13 cellular contexts compared by ENCODE assay signal in the genomic region with DNA sequence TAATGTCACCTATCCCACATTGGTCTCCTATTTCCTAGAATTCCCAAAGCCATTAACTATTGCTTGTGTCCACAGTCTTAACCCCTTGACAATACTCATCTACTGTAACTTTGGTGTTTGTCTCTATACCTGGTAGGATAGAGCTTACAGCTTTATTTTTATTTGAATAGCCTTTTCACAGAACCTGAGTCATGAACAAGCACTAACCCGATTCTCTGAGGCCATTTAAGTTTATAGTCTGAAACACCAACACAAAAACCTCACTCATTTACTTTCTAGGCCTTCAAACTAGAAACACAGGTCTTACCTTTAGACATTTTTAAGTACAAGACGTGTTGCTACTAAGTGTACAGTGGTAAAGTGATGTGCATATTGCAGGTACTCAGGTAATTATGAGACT. TPM values are rescaled to one million over a fixed set of nuclear protein-coding genes. Genes with fewer than 3 reads are reported as not detected.
A peak's percentile ranks its signal among the peaks of the same experiment; 100 is the strongest.
DNase-seq lines count a peak whose midpoint lies in the region; ATAC-seq and TF ChIP-seq lines count a peak whose summit lies in the region.
"Had no signal": no experiment of that assay in that cellular context is flagged by ENCODE, and none has a peak within 500 bp of the region (broad histone marks: within the 10 kb centered on the region; RNA-seq: fewer than 3 reads in every experiment).

No MANE protein-coding gene starts in this region.

- CTCF ChIA-PET in A673 (lab: Charles Lee) = no interaction called here

- H3K36me3 Mint-ChIP-seq in activated T-cell treated with anti-CD3 and anti-CD28 coated beads, Interleukin-2, amount 50 U/mL, for 72 hours (ENCODE audit: insufficient read depth in 2 of 2) = peaks cover 11 to 36% of the 10 kb centered on the region in 2 donors
- peaks cover 11% of the 10 kb centered on the region for H3K36me3 Mint-ChIP-seq in T-helper 17 cell (ENCODE audit: low read depth)

- H3K4me3 ChIP-seq in esophagus muscularis mucosa (no peak overlapping the region), HAP-1 (no peak overlapping the region), A673 (ENCODE audit: low read depth, low read length, poor library complexity, severe bottlenecking) (no peak overlapping the region)
- H3K4me3 ChIP-seq: PC-9 had no signal

- no peaks in the 10 kb centered on the region for H3K9me3 Mint-ChIP-seq in activated T-cell treated with anti-CD3 and anti-CD28 coated beads, Interleukin-2, amount 50 U/mL, for 72 hours

- POLR2A ChIA-PET in A673 (lab: Charles Lee; ENCODE audit: low non-redundant PET) = no interaction called here

- H3K4me1 Mint-ChIP-seq in activated T-cell treated with anti-CD3 and anti-CD28 coated beads, Interleukin-2, amount 50 U/mL, for 72 hours (ENCODE audit: low read depth) = peaks cover 84% of the 10 kb centered on the region
- peaks cover 64% of the 10 kb centered on the region for H3K4me1 Mint-ChIP-seq in T-helper 17 cell

- peaks cover 74 to 99% (median 98%) of the 10 kb centered on the region in 4 donors for H3K4me1 ChIP-seq in esophagus muscularis mucosa
- H3K4me1 ChIP-seq in HAP-1 = peaks cover 22% of the 10 kb centered on the region
- H3K4me1 ChIP-seq in A673 (ENCODE audit: insufficient read depth, low read length, poor library complexity, severe bottlenecking) = peaks cover 30% of the 10 kb centered on the region

- H3K9me3 ChIP-seq in T-helper 17 cell (ENCODE audit: control insufficient read depth, low read length, poor library complexity, severe bottlenecking) (no peaks in the 10 kb centered on the region), esophagus muscularis mucosa (no peaks in the 10 kb centered on the region), HAP-1 (no peaks in the 10 kb centered on the region), A673 (ENCODE audit: low read depth, low read length, poor library complexity, severe bottlenecking) (no peaks in the 10 kb centered on the region)

- H3K27ac Mint-ChIP-seq in activated T-cell treated with anti-CD3 and anti-CD28 coated beads, Interleukin-2, amount 50 U/mL, for 72 hours = peak overlapping the region; percentile 51
- H3K27ac Mint-ChIP-seq in T-helper 17 cell = peak overlapping the region; percentile 91

- H3K27me3 ChIP-seq in esophagus muscularis mucosa (no peaks in the 10 kb centered on the region), HAP-1 (ENCODE audit: low read depth) (no peaks in the 10 kb centered on the region), A673 (replicated peaks; ENCODE audit: insufficient read depth, low read depth, low read length, poor library complexity) (no peaks in the 10 kb centered on the region)

- no peak for ATAC-seq in activated T-cell treated with anti-CD3 and anti-CD28 coated beads, Interleukin-2, amount 50 U/mL, for 72 hours (replicated peaks in 1 of 2)
- no peak for ATAC-seq in T-helper 17 cell

- BruUV-seq in A673 (replicated peaks; lab: Mats Ljungman, UMichigan) = no TSS peak

- TF ChIP-seq CTCF in esophagus muscularis mucosa (IDR thresholded peaks at IDR 0.05) = no peak
- TF ChIP-seq CTCF in A673 (conservative IDR thresholded peaks at IDR 0.05; ENCODE audit: low read depth, low read length) = no peak

- 75% methylated on average over 2 of the region's 2 CpGs for whole genome bisulfite sequencing in esophagus muscularis mucosa

- in situ Hi-C loops in HAP-1 (cut with MboI; ENCODE audit: low sequenced_read_pairs) = no loop called here

- no peak for TF ChIP-seq POLR2A in esophagus muscularis mucosa (IDR thresholded peaks at IDR 0.05; ENCODE audit: low read depth)

- H3K27ac ChIP-seq in esophagus muscularis mucosa (replicated peaks in 1 of 4) (peak overlapping the region in 3 of 4 donors; percentile 2 to 51 (median 28)), A673 (ENCODE audit: low read depth, low read length, poor library complexity, severe bottlenecking) (no peak overlapping the region)
- H3K27ac ChIP-seq: PC-9 had no signal

- no peak for DNase-seq in activated T-cell treated with anti-CD3 and anti-CD28 coated beads, Interleukin-2, amount 50 U/mL, for 72 hours
- DNase-seq in activated T-cell treated with anti-CD3 and anti-CD28 coated beads, Interleukin-2, amount 50 U/mL, for 1 hour = no peak
- DNase-seq in T-helper 17 cell (no peak), esophagus muscularis mucosa (ENCODE audit: extremely low spot score) (no peak), renal cortical epithelial cell (ENCODE audit: low read depth) (peak; percentile 59), HAP-1 (ENCODE audit: low spot score in 2 of 2) (no peak), occipital lobe (lab: John Stamatoyannopoulos, UW) (no peak), A673 (ENCODE audit: low spot score) (no peak)
- DNase-seq: activated CD4-positive, CD25-positive, alpha-beta regulatory T cell; GDM1; hippocampal formation; NCI-H1694 treated with DMSO at 0.1 percent for 48 hours; PC-9 had no signal

- peak overlapping the region in 1 of 2 donors; percentile 8 for H3K4me3 Mint-ChIP-seq in activated T-cell treated with anti-CD3 and anti-CD28 coated beads, Interleukin-2, amount 50 U/mL, for 72 hours
- H3K4me3 Mint-ChIP-seq in T-helper 17 cell = peak overlapping the region; percentile 75

- TF ChIP-seq EP300 in esophagus muscularis mucosa (IDR thresholded peaks at IDR 0.05) = no peak

- H3K36me3 ChIP-seq in esophagus muscularis mucosa (peaks cover 0 to 12% (median 6%) of the 10 kb centered on the region in 4 donors), HAP-1 (replicated peaks) (peaks cover 28% of the 10 kb centered on the region), A673 (ENCODE audit: insufficient read depth, low read length, poor library complexity, severe bottlenecking) (peaks cover 13% of the 10 kb centered on the region)

- intact Hi-C loops in esophagus muscularis mucosa (cut with DNase I) (no loop called here), A673 (cut with micrococcal nuclease; ENCODE audit: unreplicated experiment) (no loop called here)

- no peaks in the 10 kb centered on the region for H3K27me3 Mint-ChIP-seq in activated T-cell treated with anti-CD3 and anti-CD28 coated beads, Interleukin-2, amount 50 U/mL, for 72 hours (ENCODE audit: low read depth)
- no peaks in the 10 kb centered on the region for H3K27me3 Mint-ChIP-seq in T-helper 17 cell

RNA-seq across cellular contexts. Expression of gene CSNK1A1, which starts 22.6 kb away (rescaled TPM):
- 100 to 1,000 TPM; 176 to 209 TPM for total RNA-seq in activated T-cell treated with anti-CD3 and anti-CD28 coated beads, Interleukin-2, amount 50 U/mL, for 72 hours
- total RNA-seq in T-helper 17 cell = 100 to 1,000 TPM; 192 to 212 TPM
- 100 to 1,000 TPM; 283 to 347 (median 336) TPM for total RNA-seq in esophagus muscularis mucosa
- 316 and 512 TPM in 2 replicates for total RNA-seq in renal cortical epithelial cell
- 520 TPM for total RNA-seq in occipital lobe
- 237 and 244 TPM in 2 replicates for total RNA-seq in A673 (2021)

RNA-seq across cellular contexts. Expression of gene ARHGEF37, which starts 52.6 kb away (rescaled TPM):
- 1 to 10 TPM; 1.6 to 3.7 TPM for total RNA-seq in activated T-cell treated with anti-CD3 and anti-CD28 coated beads, Interleukin-2, amount 50 U/mL, for 72 hours
- total RNA-seq in T-helper 17 cell (under 1 TPM; 0.25 to 0.76 TPM), esophagus muscularis mucosa (10 to 100 TPM; 11.9 to 22.0 (median 19.5) TPM), renal cortical epithelial cell (10.2 and 10.8 TPM in 2 replicates), occipital lobe (1.4 TPM), A673 (2021) (0.64 and 1.7 TPM in 2 replicates)
